11 cellular contexts compared by ENCODE assay signal in genomic region chr15:63763476-63764123, GRCh38.
A peak's percentile ranks its signal among the peaks of the same experiment; 100 is the strongest.
DNase-seq lines count a peak whose midpoint lies in the region; ATAC-seq and TF ChIP-seq lines count a peak whose summit lies in the region.
"Had no signal": no experiment of that assay in that cellular context is flagged by ENCODE, and none has a peak within 500 bp of the region (broad histone marks: within the 10 kb centered on the region; RNA-seq: fewer than 3 reads in every experiment).

No MANE protein-coding gene starts in this region.

- H3K27ac ChIP-seq in HUES6 (ENCODE audit: low read depth, low read length) (peak overlapping the region; percentile 89), mammary epithelial cell (ENCODE audit: insufficient read depth, low read depth, low read length) (no peak overlapping the region)
- H3K27ac ChIP-seq: VCaP had no signal

- no peak for DNase-seq in activated T-cell treated with anti-CD3 and anti-CD28 coated beads, Interleukin-2, amount 50 U/mL, for 72 hours
- DNase-seq in activated T-cell treated with anti-CD3 and anti-CD28 coated beads for 4 hours: no peak
- peak; percentile 52 for DNase-seq in mammary epithelial cell
- no peak for DNase-seq in Right ventricle myocardium inferior (ENCODE audit: missing footprints)
- DNase-seq in AG08396 (ENCODE audit: low spot score): no peak
- DNase-seq: cerebellar nuclear complex, NCI-H2227 treated with DMSO at 0.1 percent for 48 hours had no signal

- peaks cover 19% of the 10 kb centered on the region for H3K79me2 ChIP-seq in mammary epithelial cell (ENCODE audit: insufficient read depth, low read length)

- CTCF ChIA-PET in mammary epithelial cell (lab: Charles Lee; ENCODE audit: low non-redundant PET): no interaction called here

- peaks cover 29% of the 10 kb centered on the region for H3K4me1 Mint-ChIP-seq in activated T-cell treated with anti-CD3 and anti-CD28 coated beads, Interleukin-2, amount 50 U/mL, for 72 hours (ENCODE audit: low read depth)
- peaks cover 53% of the 10 kb centered on the region for H3K4me1 Mint-ChIP-seq in stimulated activated memory B cell treated with anti-CD40 and anti-IgM and Interleukin-4, amounts not matched to agents 10 μg/mL and 1 μg/mL and 100 μg/mL, for 72 hours

- H2AFZ ChIP-seq in mammary epithelial cell (ENCODE audit: low read depth, low read length): no peak overlapping the region

- peaks cover 0 to 3% of the 10 kb centered on the region in 2 donors for H3K36me3 Mint-ChIP-seq in activated T-cell treated with anti-CD3 and anti-CD28 coated beads, Interleukin-2, amount 50 U/mL, for 72 hours (ENCODE audit: insufficient read depth in 2 of 2)
- H3K36me3 Mint-ChIP-seq in stimulated activated memory B cell treated with anti-CD40 and anti-IgM and Interleukin-4, amounts not matched to agents 10 μg/mL and 1 μg/mL and 100 μg/mL, for 72 hours: peaks cover 28% of the 10 kb centered on the region

- H3K27me3 ChIP-seq in HUES6 (ENCODE audit: control insufficient read depth, insufficient read depth, low read length): no peaks in the 10 kb centered on the region
- no peaks in the 10 kb centered on the region for H3K27me3 ChIP-seq in mammary epithelial cell (ENCODE audit: insufficient read depth, low read length)

- ATAC-seq in activated T-cell treated with anti-CD3 and anti-CD28 coated beads, Interleukin-2, amount 50 U/mL, for 72 hours (replicated peaks in 1 of 2): peak; percentile 83 to 88
- peak; percentile 78 for ATAC-seq in stimulated activated memory B cell treated with anti-CD40 and anti-IgM and Interleukin-4, amounts not matched to agents 10 μg/mL and 1 μg/mL and 100 μg/mL, for 72 hours
- ATAC-seq in GM19035 (IDR thresholded peaks at IDR 0.05; ENCODE audit: unreplicated experiment): no peak
- ATAC-seq in Right ventricle myocardium inferior: no peak

- WGBS in mammary epithelial cell (ENCODE audit: low coverage, missing lambda C conversion rate): 97% methylated on average over 3 of the region's 3 CpGs

- BruUV-seq in mammary epithelial cell (replicated peaks; lab: Mats Ljungman, UMichigan): no TSS peak

- peak overlapping the region; percentile 77 for H3K27ac Mint-ChIP-seq in activated T-cell treated with anti-CD3 and anti-CD28 coated beads, Interleukin-2, amount 50 U/mL, for 72 hours
- peak overlapping the region; percentile 73 for H3K27ac Mint-ChIP-seq in stimulated activated memory B cell treated with anti-CD40 and anti-IgM and Interleukin-4, amounts not matched to agents 10 μg/mL and 1 μg/mL and 100 μg/mL, for 72 hours

- H3K9me3 Mint-ChIP-seq in activated T-cell treated with anti-CD3 and anti-CD28 coated beads, Interleukin-2, amount 50 U/mL, for 72 hours: no peaks in the 10 kb centered on the region
- H3K9me3 Mint-ChIP-seq in stimulated activated memory B cell treated with anti-CD40 and anti-IgM and Interleukin-4, amounts not matched to agents 10 μg/mL and 1 μg/mL and 100 μg/mL, for 72 hours: no peaks in the 10 kb centered on the region

- H3K4me3 Mint-ChIP-seq in activated T-cell treated with anti-CD3 and anti-CD28 coated beads, Interleukin-2, amount 50 U/mL, for 72 hours: peak overlapping the region in 1 of 2 donors; percentile 2
- H3K4me3 Mint-ChIP-seq in stimulated activated memory B cell treated with anti-CD40 and anti-IgM and Interleukin-4, amounts not matched to agents 10 μg/mL and 1 μg/mL and 100 μg/mL, for 72 hours: no peak overlapping the region

- intact Hi-C loops in mammary epithelial cell (cut with micrococcal nuclease): loop anchor here (5.0 kb wide), 1 partner anchor 69 kb away; the partner anchor contains the start of gene HERC1
- intact Hi-C loops in Right ventricle myocardium inferior (cut with DNase I): loop anchor here (5.0 kb wide), 1 partner anchor 69 kb away; the partner anchor contains the start of gene HERC1

- no peak for TF ChIP-seq CTCF in mammary epithelial cell (conservative IDR thresholded peaks at IDR 0.05 in 1 of 2, IDR thresholded peaks at IDR 0.05 in 1 of 2; ENCODE audit: extremely low read depth in 1 of 2, insufficient read depth in 1 of 2, low read depth in 1 of 2, low read length in 2 of 2)

- H3K27me3 Mint-ChIP-seq in activated T-cell treated with anti-CD3 and anti-CD28 coated beads, Interleukin-2, amount 50 U/mL, for 72 hours (ENCODE audit: low read depth): no peaks in the 10 kb centered on the region
- H3K27me3 Mint-ChIP-seq in stimulated activated memory B cell treated with anti-CD40 and anti-IgM and Interleukin-4, amounts not matched to agents 10 μg/mL and 1 μg/mL and 100 μg/mL, for 72 hours: no peaks in the 10 kb centered on the region

- dilution Hi-C loops in mammary epithelial cell (cut with HindIII; ENCODE audit: low sequenced_read_pairs): no loop called here

- H3K9me3 ChIP-seq in HUES6 (ENCODE audit: control insufficient read depth, insufficient read depth, low read depth, low read length) (no peaks in the 10 kb centered on the region), mammary epithelial cell (replicated peaks; ENCODE audit: insufficient read depth, low read length) (no peaks in the 10 kb centered on the region)

- H3K4me3 ChIP-seq in HUES6 (ENCODE audit: low read depth, low read length) (no peak overlapping the region; the same call in 1 of the 2 replicates), mammary epithelial cell (replicated peaks in 1 of 3; ENCODE audit: insufficient read depth in 1 of 3, low read depth in 2 of 3, low read length in 3 of 3) (no peak overlapping the region)

- peaks cover 47% of the 10 kb centered on the region for H3K4me1 ChIP-seq in HUES6 (ENCODE audit: control insufficient read depth, insufficient read depth, low read length)
- H3K4me1 ChIP-seq in mammary epithelial cell (ENCODE audit: insufficient read depth, low read length): peaks cover 15% of the 10 kb centered on the region

- no peaks in the 10 kb centered on the region for H3K36me3 ChIP-seq in HUES6 (ENCODE audit: control insufficient read depth, insufficient read depth, low read length)
- no peaks in the 10 kb centered on the region for H3K36me3 ChIP-seq in mammary epithelial cell (ENCODE audit: insufficient read depth, low read length)

- H4K20me1 ChIP-seq in mammary epithelial cell (ENCODE audit: insufficient read depth, low read length): no peaks in the 10 kb centered on the region

- in situ Hi-C loops in mammary epithelial cell (cut with MboI; ENCODE audit: low sequenced_read_pairs in 2 of 2): no loop called here

- peak overlapping the region; percentile 52 for H3K9ac ChIP-seq in HUES6 (ENCODE audit: low read length)
- H3K9ac ChIP-seq in mammary epithelial cell (ENCODE audit: insufficient read depth, low read length): no peak overlapping the region

- H3K4me2 ChIP-seq in mammary epithelial cell (ENCODE audit: insufficient read depth, low read depth, low read length): peak overlapping the region; percentile 30

Comparison
In these comparisons a context has a peak if more than half of its experiments do, and no peak if none do; other contexts are left out.
1. ATAC-seq: peak in activated T-cell treated with anti-CD3 and anti-CD28 coated beads, Interleukin-2, amount 50 U/mL, for 72 hours (2 of 2) and stimulated activated memory B cell treated with anti-CD40 and anti-IgM and Interleukin-4, amounts not matched to agents 10 μg/mL and 1 μg/mL and 100 μg/mL, for 72 hours (single experiment); none in GM19035 (single experiment) and Right ventricle myocardium inferior (single experiment).